Comparison of ENCODE assay signal across 1 cellular context in genomic region chr5:116980581-116980980, GRCh38.
A peak's percentile ranks its signal among the peaks of the same experiment; 100 is the strongest.
TF ChIP-seq lines count a peak whose summit lies in the region.

No MANE protein-coding gene starts in this region.

TF ChIP-seq in SK-N-SH, 30 proteins besides CTCF, POLR2A, EP300 and RAD21 (continued from another document):
- TF ChIP-seq, protein P1, sequence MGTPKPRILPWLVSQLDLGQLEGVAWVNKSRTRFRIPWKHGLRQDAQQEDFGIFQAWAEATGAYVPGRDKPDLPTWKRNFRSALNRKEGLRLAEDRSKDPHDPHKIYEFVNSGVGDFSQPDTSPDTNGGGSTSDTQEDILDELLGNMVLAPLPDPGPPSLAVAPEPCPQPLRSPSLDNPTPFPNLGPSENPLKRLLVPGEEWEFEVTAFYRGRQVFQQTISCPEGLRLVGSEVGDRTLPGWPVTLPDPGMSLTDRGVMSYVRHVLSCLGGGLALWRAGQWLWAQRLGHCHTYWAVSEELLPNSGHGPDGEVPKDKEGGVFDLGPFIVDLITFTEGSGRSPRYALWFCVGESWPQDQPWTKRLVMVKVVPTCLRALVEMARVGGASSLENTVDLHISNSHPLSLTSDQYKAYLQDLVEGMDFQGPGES (IDR thresholded peaks at IDR 0.05; ENCODE audit: low read depth, low read length) = no peak
- TF ChIP-seq MXI1 (IDR thresholded peaks at IDR 0.05; ENCODE audit: low read depth, low read length) = no peak
- TF ChIP-seq, protein P2, sequence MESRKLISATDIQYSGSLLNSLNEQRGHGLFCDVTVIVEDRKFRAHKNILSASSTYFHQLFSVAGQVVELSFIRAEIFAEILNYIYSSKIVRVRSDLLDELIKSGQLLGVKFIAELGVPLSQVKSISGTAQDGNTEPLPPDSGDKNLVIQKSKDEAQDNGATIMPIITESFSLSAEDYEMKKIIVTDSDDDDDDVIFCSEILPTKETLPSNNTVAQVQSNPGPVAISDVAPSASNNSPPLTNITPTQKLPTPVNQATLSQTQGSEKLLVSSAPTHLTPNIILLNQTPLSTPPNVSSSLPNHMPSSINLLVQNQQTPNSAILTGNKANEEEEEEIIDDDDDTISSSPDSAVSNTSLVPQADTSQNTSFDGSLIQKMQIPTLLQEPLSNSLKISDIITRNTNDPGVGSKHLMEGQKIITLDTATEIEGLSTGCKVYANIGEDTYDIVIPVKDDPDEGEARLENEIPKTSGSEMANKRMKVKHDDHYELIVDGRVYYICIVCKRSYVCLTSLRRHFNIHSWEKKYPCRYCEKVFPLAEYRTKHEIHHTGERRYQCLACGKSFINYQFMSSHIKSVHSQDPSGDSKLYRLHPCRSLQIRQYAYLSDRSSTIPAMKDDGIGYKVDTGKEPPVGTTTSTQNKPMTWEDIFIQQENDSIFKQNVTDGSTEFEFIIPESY (IDR thresholded peaks at IDR 0.05; ENCODE audit: borderline replicate concordance, low read depth) = no peak
- no peak for TF ChIP-seq POLR2AphosphoS5 (IDR thresholded peaks at IDR 0.05; ENCODE audit: low read depth, low read length)
- no peak for TF ChIP-seq USF2 (IDR thresholded peaks at IDR 0.05; ENCODE audit: borderline replicate concordance, low read depth, low read length)
- 0 out of 2 replicates have a peak, but pooled peaks have one; percentile 11 for TF ChIP-seq RCOR1 (IDR thresholded peaks at IDR 0.05; ENCODE audit: low read length)
- 0 out of 2 replicates have a peak, but pooled peaks have one; percentile 16 for TF ChIP-seq GATA2 (CRISPR knock-in tag; IDR thresholded peaks at IDR 0.05)
- TF ChIP-seq TCF12 (IDR thresholded peaks at IDR 0.05) = no peak
- no peak for TF ChIP-seq EZH2phosphoT487 (IDR thresholded peaks at IDR 0.05; ENCODE audit: borderline replicate concordance, low read depth)
- no peak for TF ChIP-seq SIN3A (IDR thresholded peaks at IDR 0.05; ENCODE audit: borderline replicate concordance, low read depth, low read length)
